Comparison of ENCODE assay signal across 8 cellular contexts in genomic region chr7:99579281-99579955, GRCh38. TPM values are rescaled to one million over a fixed set of nuclear protein-coding genes. Genes with fewer than 3 reads are reported as not detected.
DNase-seq lines count a peak whose midpoint lies in the region; ATAC-seq and TF ChIP-seq lines count a peak whose summit lies in the region.

No MANE protein-coding gene starts in this region.

- DNase-seq in BE2C (no peak), MM.1S (peak; percentile 54), endodermal cell (no peak), osteoblast (ENCODE audit: insufficient read length, low spot score, missing footprints) (peak; percentile 44), OCI-M2 (lab: John Stamatoyannopoulos, UW; ENCODE audit: unreplicated experiment) (no peak), COLO668 (lab: John Stamatoyannopoulos, UW; ENCODE audit: unreplicated experiment) (no peak)
- DNase-seq in activated CD4-positive, alpha-beta T cell treated with anti-CD3 and anti-CD28 coated beads, Interleukin-2, amount 50 U/mL, for 48 hours = no peak

- H3K4me1 Mint-ChIP-seq in endodermal cell = peaks cover 4% of the 10 kb centered on the region

- no peak overlapping the region for H3K27ac Mint-ChIP-seq in endodermal cell

- H4K20me1 ChIP-seq in MM.1S (ENCODE audit: insufficient read depth, low read length) = no peaks in the 10 kb centered on the region
- H4K20me1 ChIP-seq in osteoblast (ENCODE audit: insufficient read depth, low read length) = peaks cover 6% of the 10 kb centered on the region

- peaks cover 3% of the 10 kb centered on the region for H3K36me3 Mint-ChIP-seq in endodermal cell (ENCODE audit: low read depth)

- H3F3A ChIP-seq in MM.1S (ENCODE audit: insufficient read depth, low read length) = peaks cover 33% of the 10 kb centered on the region

- no peaks in the 10 kb centered on the region for H3K36me3 ChIP-seq in BE2C
- no peaks in the 10 kb centered on the region for H3K36me3 ChIP-seq in MM.1S (replicated peaks; ENCODE audit: insufficient read depth, low read length)
- H3K36me3 ChIP-seq in endodermal cell (ENCODE audit: control insufficient read depth, insufficient read depth, low read length) = peaks cover 4% of the 10 kb centered on the region
- peaks cover 6% of the 10 kb centered on the region for H3K36me3 ChIP-seq in osteoblast (ENCODE audit: insufficient read depth, low read length)

- 83 to 89% methylated on average over 3 to 9 of the region's 10 CpGs for WGBS in endodermal cell (ENCODE audit: insufficient coverage in 1 of 2, insufficient read length in 1 of 2), 2 experiments

- H3K9ac ChIP-seq in MM.1S (ENCODE audit: low read length) = peak overlapping the region; percentile 78
- H3K9ac ChIP-seq in endodermal cell (ENCODE audit: extremely low read depth, low read length, poor library complexity, severe bottlenecking) = no peak overlapping the region

- H3K27ac ChIP-seq in MM.1S (ENCODE audit: low read length) (peak overlapping the region; percentile 86), endodermal cell (ENCODE audit: low read depth, low read length) (no peak overlapping the region), osteoblast (ENCODE audit: low read depth, low read length) (no peak overlapping the region)

- peak overlapping the region; percentile 76 for H3K4me3 ChIP-seq in BE2C (ENCODE audit: low read depth, low read length)
- H3K4me3 ChIP-seq in MM.1S (ENCODE audit: low read length) = peak overlapping the region; percentile 73
- H3K4me3 ChIP-seq in endodermal cell (ENCODE audit: low read length) = peak overlapping the region; percentile 82
- H3K4me3 ChIP-seq in osteoblast (ENCODE audit: insufficient read depth, low read length) = peak overlapping the region; percentile 76

- peak overlapping the region; percentile 74 for H3K4me3 Mint-ChIP-seq in endodermal cell

- H2AFZ ChIP-seq in MM.1S (ENCODE audit: low read length) (peak overlapping the region; percentile 82), osteoblast (ENCODE audit: low read length) (peak overlapping the region; percentile 92)

- H3K9me2 ChIP-seq in MM.1S (replicated peaks; ENCODE audit: insufficient read depth, low read length) = no peaks in the 10 kb centered on the region

- no peak for TF ChIP-seq CTCF in BE2C (IDR thresholded peaks at IDR 0.05; ENCODE audit: low read depth, low read length)
- TF ChIP-seq CTCF in MM.1S (IDR thresholded peaks at IDR 0.05; ENCODE audit: low read length) = no peak
- TF ChIP-seq CTCF in endodermal cell (conservative IDR thresholded peaks at IDR 0.05) = no peak
- TF ChIP-seq CTCF in osteoblast (IDR thresholded peaks at IDR 0.05; ENCODE audit: extremely low read depth, low read depth, low read length) = no peak

- H3K27me3 Mint-ChIP-seq in endodermal cell (ENCODE audit: insufficient read depth) = no peaks in the 10 kb centered on the region

- H3K9me3 ChIP-seq in BE2C = no peaks in the 10 kb centered on the region
- no peaks in the 10 kb centered on the region for H3K9me3 ChIP-seq in MM.1S (replicated peaks; ENCODE audit: insufficient read depth, low read length)
- no peaks in the 10 kb centered on the region for H3K9me3 ChIP-seq in endodermal cell (ENCODE audit: control insufficient read depth, low read length)
- H3K9me3 ChIP-seq in osteoblast (ENCODE audit: low read depth, low read length) = no peaks in the 10 kb centered on the region

- ATAC-seq in HG02981 (IDR thresholded peaks at IDR 0.05; ENCODE audit: unreplicated experiment) = no peak

- H3K4me2 ChIP-seq in MM.1S (ENCODE audit: low read depth, low read length) (peak overlapping the region; percentile 100), osteoblast (ENCODE audit: insufficient read depth, low read length) (peak overlapping the region; percentile 94)

- H3K27me3 ChIP-seq in BE2C = no peaks in the 10 kb centered on the region
- no peaks in the 10 kb centered on the region for H3K27me3 ChIP-seq in MM.1S (replicated peaks; ENCODE audit: insufficient read depth, low read length)
- peaks cover 12% of the 10 kb centered on the region for H3K27me3 ChIP-seq in endodermal cell (ENCODE audit: control insufficient read depth, insufficient read depth, low read length, poor library complexity, severe bottlenecking)
- H3K27me3 ChIP-seq in osteoblast (ENCODE audit: insufficient read depth, low read length) = peaks cover 3% of the 10 kb centered on the region

- H3K9me3 Mint-ChIP-seq in endodermal cell = no peaks in the 10 kb centered on the region

- H3K4me1 ChIP-seq in BE2C (peaks cover 3% of the 10 kb centered on the region; the same call in 1 of the 2 replicates), MM.1S (ENCODE audit: low read length) (peaks cover 30% of the 10 kb centered on the region), endodermal cell (ENCODE audit: control insufficient read depth, insufficient read depth, low read length) (no peaks in the 10 kb centered on the region), osteoblast (ENCODE audit: insufficient read depth, low read length) (peaks cover 17% of the 10 kb centered on the region)

- H3K79me2 ChIP-seq in MM.1S (ENCODE audit: low read length) = no peaks in the 10 kb centered on the region
- no peaks in the 10 kb centered on the region for H3K79me2 ChIP-seq in osteoblast (ENCODE audit: insufficient read depth, low read length)

RNA-seq across cellular contexts. Expression of gene TMEM225B, which starts 18.6 kb away (rescaled TPM):
- polyA plus RNA-seq in BE2C (2012; ENCODE audit: insufficient read depth, insufficient read length, low read depth) = 8.8 TPM
- total RNA-seq in endodermal cell = 1 to 10 TPM in 1 of 2 donors, under 1 TPM in 1; 0.26 to 3.2 TPM
- 1.2 TPM for polyA plus RNA-seq in endodermal cell (2013, experiment 1 of 2)
- polyA plus RNA-seq in endodermal cell (2013, experiment 2 of 2) = 1.2 TPM
- 0.29 and 0.72 TPM in 2 replicates for total RNA-seq in osteoblast

RNA-seq across cellular contexts. Expression of gene ZNF655, which starts 21.0 kb away (rescaled TPM):
- polyA plus RNA-seq in BE2C (2012; ENCODE audit: insufficient read depth, insufficient read length, low read depth) = 35.2 TPM
- total RNA-seq in endodermal cell = 10 to 100 TPM; 57.0 to 58.2 TPM
- 42.6 TPM for polyA plus RNA-seq in endodermal cell (2013, experiment 1 of 2)
- 46.1 TPM for polyA plus RNA-seq in endodermal cell (2013, experiment 2 of 2)
- 75.1 and 76.7 TPM in 2 replicates for total RNA-seq in osteoblast

RNA-seq across cellular contexts. Expression of gene FAM200A, which starts 27.5 kb away (rescaled TPM):
- 7.0 TPM for polyA plus RNA-seq in BE2C (2012; ENCODE audit: insufficient read depth, insufficient read length, low read depth)
- total RNA-seq in endodermal cell (1 to 10 TPM; 7.7 to 8.3 TPM), osteoblast (7.6 and 8.5 TPM in 2 replicates)
- polyA plus RNA-seq in endodermal cell (2013, experiment 1 of 2) = 14.6 TPM
- 14.9 TPM for polyA plus RNA-seq in endodermal cell (2013, experiment 2 of 2)

RNA-seq across cellular contexts. Expression of gene ZSCAN25, which starts 37.3 kb away (rescaled TPM):
- polyA plus RNA-seq in BE2C (2012; ENCODE audit: insufficient read depth, insufficient read length, low read depth) = 17.5 TPM
- 10 to 100 TPM; 22.2 to 23.1 TPM for total RNA-seq in endodermal cell
- 12.4 TPM for polyA plus RNA-seq in endodermal cell (2013, experiment 1 of 2)
- 11.9 TPM for polyA plus RNA-seq in endodermal cell (2013, experiment 2 of 2)
- 11.9 and 12.7 TPM in 2 replicates for total RNA-seq in osteoblast

Comparison
In these comparisons a context has a peak if more than half of its experiments do, and no peak if none do; other contexts are left out.
1. DNase-seq: peak in MM.1S (single experiment) and osteoblast (single experiment); none in BE2C (single experiment), endodermal cell (single experiment), OCI-M2 (single experiment), COLO668 (single experiment) and activated CD4-positive, alpha-beta T cell treated with anti-CD3 and anti-CD28 coated beads, Interleukin-2, amount 50 U/mL, for 48 hours (0 of 2).
2. Peak in every context shown above with its lines, with median percentiles within 50 percentile points of each other: H3K4me3 ChIP-seq.